12 cellular contexts compared by ENCODE assay signal in the genomic region with DNA sequence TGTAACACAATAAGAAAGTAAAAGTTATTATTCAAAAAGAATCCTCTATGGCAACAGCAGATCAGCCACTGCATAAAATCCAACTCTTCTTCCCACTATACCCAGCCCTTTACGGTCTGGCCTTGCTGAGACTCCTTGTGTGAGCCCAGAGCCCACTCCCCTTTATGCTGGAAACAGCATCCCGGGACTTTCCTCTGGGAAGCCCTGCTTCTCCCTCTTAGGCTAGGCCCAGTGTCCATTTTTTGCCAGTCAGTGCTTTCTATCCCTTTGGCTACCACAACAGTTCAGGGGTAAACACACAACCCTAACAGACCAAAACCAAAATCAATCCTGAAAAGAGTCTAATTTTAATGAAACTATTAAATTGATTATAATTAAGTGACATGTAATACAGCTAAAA. TPM values are rescaled to one million over a fixed set of nuclear protein-coding genes. Genes with fewer than 3 reads are reported as not detected.
DNase-seq lines count a peak whose midpoint lies in the region; ATAC-seq and TF ChIP-seq lines count a peak whose summit lies in the region.
"Had no signal": no experiment of that assay in that cellular context is flagged by ENCODE, and none has a peak within 500 bp of the region (broad histone marks: within the 10 kb centered on the region; RNA-seq: fewer than 3 reads in every experiment).

No MANE protein-coding gene starts in this region.

- H3K27me3 ChIP-seq in CD8-positive, alpha-beta T cell (ENCODE audit: insufficient read depth, low read length): no peaks in the 10 kb centered on the region
- H3K27me3 ChIP-seq in OCI-LY1 (ENCODE audit: insufficient read depth, low read length) (no peaks in the 10 kb centered on the region), neural progenitor cell (no peaks in the 10 kb centered on the region)

- no peak overlapping the region for H3K4me3 ChIP-seq in CD8-positive, alpha-beta T cell (ENCODE audit: low read depth, low read length)
- no peak overlapping the region for H3K4me3 ChIP-seq in OCI-LY1 (ENCODE audit: low read depth, low read length, poor library complexity, severe bottlenecking)
- peak overlapping the region; percentile 22 for H3K4me3 ChIP-seq in choroid plexus epithelial cell (ENCODE audit: low read depth, low read length)
- H3K4me3 ChIP-seq in neural progenitor cell: no peak overlapping the region
- H3K4me3 ChIP-seq: mucosa of descending colon had no signal

- no peak for DNase-seq in CD8-positive, alpha-beta T cell
- no peak for DNase-seq in choroid plexus epithelial cell (ENCODE audit: low read depth)
- DNase-seq in neural progenitor cell (ENCODE audit: low spot score): peak; percentile 23
- DNase-seq in posterior vena cava (ENCODE audit: low spot score): no peak
- DNase-seq in NCI-H345 (lab: John Stamatoyannopoulos, UW): no peak
- DNase-seq: DMS79; mucosa of descending colon; NCI-H1417 treated with DMSO at 0.1 percent for 48 hours; stimulated activated CD4-positive, alpha-beta T cell treated with anti-CD3 and anti-CD28 coated beads, Interleukin-2, amount 100 ng/mL, for 24 hours; T1000 had no signal

- H4K20me1 ChIP-seq in OCI-LY1 (ENCODE audit: insufficient read depth, low read length) (no peaks in the 10 kb centered on the region), neural progenitor cell (ENCODE audit: low read depth) (peaks cover 31% of the 10 kb centered on the region)

- no peak overlapping the region for H3K27ac ChIP-seq in CD8-positive, alpha-beta T cell (ENCODE audit: low read depth, low read length)
- H3K27ac ChIP-seq in OCI-LY1 (ENCODE audit: low read depth, low read length, poor library complexity, severe bottlenecking) (peak overlapping the region; percentile 60), neural progenitor cell (no peak overlapping the region)

- no peaks in the 10 kb centered on the region for H3K27me3 Mint-ChIP-seq in CD8-positive, alpha-beta T cell (ENCODE audit: low read depth)
- no peaks in the 10 kb centered on the region for H3K27me3 Mint-ChIP-seq in neural progenitor cell (ENCODE audit: insufficient read depth, low read depth)

- POLR2A ChIA-PET in CD8-positive, alpha-beta T cell (lab: Charles Lee): interaction anchor here (1.2 to 2.0 kb wide), 5 partner anchors 10 to 66 kb away, joined by 3 to 9 read pairs (median 8); no protein-coding TSS in a partner anchor

- no peaks in the 10 kb centered on the region for H3K36me3 ChIP-seq in CD8-positive, alpha-beta T cell (ENCODE audit: insufficient read depth, low read length)
- peaks cover 14% of the 10 kb centered on the region for H3K36me3 ChIP-seq in OCI-LY1 (ENCODE audit: insufficient read depth, low read length)
- no peaks in the 10 kb centered on the region for H3K36me3 ChIP-seq in neural progenitor cell

- TF ChIP-seq CTCF in CD8-positive, alpha-beta T cell (IDR thresholded peaks at IDR 0.05): no peak
- TF ChIP-seq CTCF in OCI-LY1 (IDR thresholded peaks at IDR 0.05; ENCODE audit: low read length) (no peak), choroid plexus epithelial cell (conservative IDR thresholded peaks at IDR 0.05; ENCODE audit: low read depth, low read length) (no peak), neural progenitor cell (IDR thresholded peaks at IDR 0.05) (no peak)

- H3K27ac Mint-ChIP-seq in CD8-positive, alpha-beta T cell: peak overlapping the region; percentile 89
- peak overlapping the region; percentile 61 for H3K27ac Mint-ChIP-seq in neural progenitor cell

- peaks cover 78% of the 10 kb centered on the region for H3K4me1 ChIP-seq in CD8-positive, alpha-beta T cell (ENCODE audit: insufficient read depth, low read length)
- H3K4me1 ChIP-seq in OCI-LY1 (ENCODE audit: insufficient read depth, low read length, severe bottlenecking) (peaks cover 75% of the 10 kb centered on the region), neural progenitor cell (peaks cover 11% of the 10 kb centered on the region)

- intact Hi-C loops in CD8-positive, alpha-beta T cell (cut with DNase I, micrococcal nuclease): loop anchor here (2.0 to 5.0 kb wide), 2 partner anchors 19 to 64 kb away; no protein-coding TSS in a partner anchor
- intact Hi-C loops in posterior vena cava (cut with DNase I): loop anchor here in 1 of 2 donors (10.0 kb wide), 1 partner anchor 303 kb away; no protein-coding TSS in a partner anchor

- H3K4me1 Mint-ChIP-seq in CD8-positive, alpha-beta T cell (ENCODE audit: low read depth): peaks cover 40% of the 10 kb centered on the region
- peaks cover 10% of the 10 kb centered on the region for H3K4me1 Mint-ChIP-seq in neural progenitor cell

- H3K36me3 Mint-ChIP-seq in CD8-positive, alpha-beta T cell: peaks cover 5% of the 10 kb centered on the region
- H3K36me3 Mint-ChIP-seq in neural progenitor cell: peaks cover 5% of the 10 kb centered on the region

- peak overlapping the region; percentile 32; the same call in 1 of the 2 replicates for H3K9ac ChIP-seq in OCI-LY1 (ENCODE audit: low read length)
- no peak overlapping the region for H3K9ac ChIP-seq in neural progenitor cell

- H3K9me2 ChIP-seq in OCI-LY1 (ENCODE audit: low read depth, low read length): no peaks in the 10 kb centered on the region

- ATAC-seq in CD8-positive, alpha-beta T cell: no peak
- ATAC-seq in GM18868 (IDR thresholded peaks at IDR 0.05; ENCODE audit: unreplicated experiment): no peak
- ATAC-seq: mucosa of descending colon had no signal

- H3K9me3 ChIP-seq in CD8-positive, alpha-beta T cell (ENCODE audit: low read length): no peaks in the 10 kb centered on the region
- H3K9me3 ChIP-seq in OCI-LY1 (ENCODE audit: low read length) (no peaks in the 10 kb centered on the region), neural progenitor cell (ENCODE audit: low read depth) (no peaks in the 10 kb centered on the region)
- H3K9me3 ChIP-seq: mucosa of descending colon had no signal

- no peaks in the 10 kb centered on the region for H3F3A ChIP-seq in OCI-LY1 (ENCODE audit: insufficient read depth, low read length)
- peaks cover 14% of the 10 kb centered on the region for H3F3A ChIP-seq in neural progenitor cell (ENCODE audit: low read depth)

- H3K9me3 Mint-ChIP-seq in CD8-positive, alpha-beta T cell: no peaks in the 10 kb centered on the region
- no peaks in the 10 kb centered on the region for H3K9me3 Mint-ChIP-seq in neural progenitor cell

- peak overlapping the region; percentile 75 for H3K4me3 Mint-ChIP-seq in CD8-positive, alpha-beta T cell
- H3K4me3 Mint-ChIP-seq in neural progenitor cell: no peak overlapping the region

- CTCF ChIA-PET in CD8-positive, alpha-beta T cell (lab: Charles Lee): interaction anchor here (0.6 to 2.8 kb wide), 7 partner anchors 22 to 316 kb away, joined by 3 to 15 read pairs (median 4); partner anchors contain the start of gene ARMC12

- H2AFZ ChIP-seq in OCI-LY1 (ENCODE audit: low read length) (no peak overlapping the region), neural progenitor cell (replicated peaks) (no peak overlapping the region)

- H3K4me2 ChIP-seq in OCI-LY1 (ENCODE audit: low read length) (peak overlapping the region; percentile 43; the same call in 1 of the 2 replicates), neural progenitor cell (peak overlapping the region; percentile 2)

- H3K79me2 ChIP-seq in OCI-LY1 (ENCODE audit: insufficient read depth, low read length): peaks cover 99% of the 10 kb centered on the region
- peaks cover 85% of the 10 kb centered on the region for H3K79me2 ChIP-seq in neural progenitor cell (ENCODE audit: low read depth)

RNA-seq across cellular contexts. Expression of gene FKBP5, which starts 20.6 kb away (rescaled TPM):
- total RNA-seq in CD8-positive, alpha-beta T cell: 10 to 100 TPM; 25.7 to 27.1 TPM
- total RNA-seq in neural progenitor cell (ENCODE audit: low replicate concordance) (19.8 and 20.9 TPM in 2 replicates), posterior vena cava (100 to 1,000 TPM in 1 of 2 donors, 10 to 100 TPM in 1; 83.1 to 193 TPM)
